In the genomic region with DNA sequence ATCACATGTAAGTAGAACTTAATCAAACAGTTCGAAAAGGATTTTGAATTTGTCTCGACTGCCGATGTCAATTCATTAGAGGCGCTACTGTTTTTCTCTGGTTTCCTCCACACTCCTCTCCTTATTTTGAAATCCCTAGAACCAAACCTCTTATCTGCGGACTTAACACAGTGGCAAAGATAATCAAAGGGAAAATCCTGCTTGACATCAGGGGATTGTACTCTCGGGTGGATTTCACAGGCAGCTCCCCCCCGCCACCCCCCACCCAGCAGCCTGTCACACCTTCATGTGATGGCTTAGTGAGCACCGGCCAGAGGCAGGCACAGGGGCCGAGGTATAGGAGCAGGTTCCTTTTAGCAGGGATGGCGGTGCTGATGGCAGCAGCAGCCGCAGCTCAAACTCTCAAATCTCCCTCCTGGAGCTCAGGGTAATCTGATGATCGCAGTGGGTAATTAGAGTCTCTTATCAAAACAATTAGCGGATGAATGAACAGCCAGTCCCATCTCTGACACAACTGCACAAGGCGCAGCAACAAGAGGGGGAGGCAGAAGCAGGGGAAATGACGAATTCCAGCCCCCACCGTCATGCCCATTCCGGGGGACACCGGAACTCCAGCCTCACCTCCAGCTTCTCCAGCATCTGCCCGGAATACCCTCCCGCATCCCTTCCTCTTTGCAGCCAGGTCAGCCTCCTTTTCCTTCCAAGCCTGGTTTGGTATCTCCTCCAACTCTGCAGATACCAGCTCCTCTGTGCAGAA, we compare ENCODE assay signal across 9 cellular contexts.
DNase-seq lines count a peak whose midpoint lies in the region; ATAC-seq and TF ChIP-seq lines count a peak whose summit lies in the region.
"Had no signal": no experiment of that assay in that cellular context is flagged by ENCODE, and none has a peak within 500 bp of the region (broad histone marks: within the 10 kb centered on the region; RNA-seq: fewer than 3 reads in every experiment).

No MANE protein-coding gene starts in this region.

- TF ChIP-seq EP300 in transverse colon (IDR thresholded peaks at IDR 0.05; ENCODE audit: low read depth) = no peak

- POLR2A ChIA-PET in MCF 10A (lab: Yijun Ruan, JAX) = interaction anchor here (0.9 kb wide), 1 partner anchor 9 kb away, joined by 3 read pairs; no protein-coding TSS in a partner anchor

- TF ChIP-seq CTCF in breast epithelium (IDR thresholded peaks at IDR 0.05) (no peak), MCF 10A (IDR thresholded peaks at IDR 0.05; ENCODE audit: unreplicated experiment) (no peak), brain (conservative IDR thresholded peaks at IDR 0.05) (no peak), transverse colon (IDR thresholded peaks at IDR 0.05) (no peak)

- CTCF ChIA-PET in MCF 10A (lab: Yijun Ruan, JAX) = no interaction called here

- no peak overlapping the region for H3K27ac Mint-ChIP-seq in MCF 10A (ENCODE audit: low read depth, unreplicated experiment)
- H3K27ac Mint-ChIP-seq in brain = peak overlapping the region; percentile 86 to 98 (median 96)

- H3K4me3 Mint-ChIP-seq in MCF 10A (ENCODE audit: unreplicated experiment) (no peak overlapping the region), brain (peak overlapping the region; percentile 9 to 71 (median 26))

- H3K27ac ChIP-seq in breast epithelium (peak overlapping the region; percentile 42 to 90), mucosa of rectum (ENCODE audit: low read depth in 2 of 2, low read length in 2 of 2) (peak overlapping the region; percentile 66 to 72), transverse colon (peak overlapping the region; percentile 69 to 88 (median 78))

- no peak for TF ChIP-seq POLR2A in breast epithelium (IDR thresholded peaks at IDR 0.05)
- no peak for TF ChIP-seq POLR2A in transverse colon (IDR thresholded peaks at IDR 0.05)

- WGBS in transverse colon (ENCODE audit: low coverage in 1 of 2), 2 donors = 83 to 98% methylated on average over 5 to 20 of the region's 20 CpGs

- H3K9ac ChIP-seq in mucosa of rectum (ENCODE audit: low read depth in 1 of 2, low read length in 2 of 2) = peak overlapping the region in 1 of 2 donors; percentile 18

- ATAC-seq in HG02759 (IDR thresholded peaks at IDR 0.05; ENCODE audit: unreplicated experiment) = no peak

- H3K27me3 ChIP-seq in breast epithelium (no peaks in the 10 kb centered on the region), mucosa of rectum (ENCODE audit: control insufficient read depth in 2 of 2, insufficient read depth in 2 of 2, low read length in 2 of 2) (no peaks in the 10 kb centered on the region), transverse colon (no peaks in the 10 kb centered on the region)

- DNase-seq in breast epithelium (ENCODE audit: low spot score in 2 of 2) = no peak
- DNase-seq in MCF 10A (ENCODE audit: unreplicated experiment) = no peak
- DNase-seq in transverse colon = no peak
- no peak for DNase-seq in stimulated activated CD4-positive, alpha-beta T cell treated with anti-CD3 and anti-CD28 coated beads, Interleukin-12 subunit alpha, Interleukin-12 subunit beta, amount 100 ng/mL, for 4 hours
- no peak for DNase-seq in RPMI8226
- DNase-seq: activated T-cell treated with anti-CD3 and anti-CD28 coated beads for 4 hours had no signal

- H3K4me1 Mint-ChIP-seq in MCF 10A (ENCODE audit: insufficient read depth, unreplicated experiment) (peaks cover 20% of the 10 kb centered on the region), brain (peaks cover 95% of the 10 kb centered on the region)

- in situ Hi-C loops in transverse colon (cut with MboI; ENCODE audit: low pct_ligation_motif_present in 1 of 4, low pct_unique_long_range_greater_than_20kb in 1 of 4, low sequenced_read_pairs in 3 of 4) = no loop called here

- H3K36me3 ChIP-seq in breast epithelium = no peaks in the 10 kb centered on the region
- H3K36me3 ChIP-seq in mucosa of rectum (ENCODE audit: control insufficient read depth in 2 of 2, insufficient read depth in 2 of 2, low read length in 2 of 2) = peaks cover 0 to 6% of the 10 kb centered on the region in 2 donors
- no peaks in the 10 kb centered on the region for H3K36me3 ChIP-seq in transverse colon

- H3K9me3 ChIP-seq in breast epithelium (no peaks in the 10 kb centered on the region), mucosa of rectum (ENCODE audit: control insufficient read depth in 2 of 2, low read length in 2 of 2) (no peaks in the 10 kb centered on the region), transverse colon (no peaks in the 10 kb centered on the region)

- H3K9me3 Mint-ChIP-seq in MCF 10A (ENCODE audit: unreplicated experiment) (no peaks in the 10 kb centered on the region), brain (peaks cover 0 to 2% (median 0%) of the 10 kb centered on the region in 5 experiments)

- H3K4me1 ChIP-seq in breast epithelium = peaks cover 19 to 23% of the 10 kb centered on the region in 2 donors
- H3K4me1 ChIP-seq in mucosa of rectum (ENCODE audit: control insufficient read depth in 2 of 2, insufficient read depth in 2 of 2, low read length in 2 of 2) = peaks cover 20 to 28% of the 10 kb centered on the region in 2 donors
- H3K4me1 ChIP-seq in transverse colon = peaks cover 54 to 82% (median 60%) of the 10 kb centered on the region in 4 donors

- no TSS peak for BruUV-seq in MCF 10A (replicated peaks; lab: Mats Ljungman, UMichigan)

- intact Hi-C loops in breast epithelium (cut with DNase I; ENCODE audit: low total_unique reads) (no loop called here), MCF 10A (cut with micrococcal nuclease) (no loop called here), transverse colon (cut with DNase I; ENCODE audit: low total_unique reads) (loop anchor here (10.0 kb wide), 1 partner anchor 79 kb away; the partner anchor contains the start of gene SSBP3)

- H3K27me3 Mint-ChIP-seq in MCF 10A (ENCODE audit: insufficient read depth, unreplicated experiment) (no peaks in the 10 kb centered on the region), brain (no peaks in the 10 kb centered on the region)

- H3K4me3 ChIP-seq in breast epithelium (no peak overlapping the region), mucosa of rectum (ENCODE audit: low read length in 2 of 2) (no peak overlapping the region), transverse colon (no peak overlapping the region)

- H3K36me3 Mint-ChIP-seq in MCF 10A (ENCODE audit: insufficient read depth, unreplicated experiment) (no peaks in the 10 kb centered on the region), brain (peaks cover 7% of the 10 kb centered on the region)
